17 cellular contexts compared by ENCODE assay signal in genomic region chr1:232944342-232944741, GRCh38. TPM values are rescaled to one million over a fixed set of nuclear protein-coding genes. Genes with fewer than 3 reads are reported as not detected.
DNase-seq lines count a peak whose midpoint lies in the region; ATAC-seq and TF ChIP-seq lines count a peak whose summit lies in the region.
"Had no signal": no experiment of that assay in that cellular context is flagged by ENCODE, and none has a peak within 500 bp of the region (broad histone marks: within the 10 kb centered on the region; RNA-seq: fewer than 3 reads in every experiment).

No MANE protein-coding gene starts in this region.

- H3K27ac Mint-ChIP-seq in activated naive CD8-positive, alpha-beta T cell treated with anti-CD3 and anti-CD28 coated beads, Interleukin-2, amount 50 U/mL, for 24 hours = peak overlapping the region; percentile 94
- H3K27ac Mint-ChIP-seq in HFFc6 = no peak overlapping the region
- H3K27ac Mint-ChIP-seq: dendritic cell treated with granulocyte-macrophage colony-stimulating factor and Interleukin-4, amounts not matched to agents 40 ng/mL and 50 ng/mL, for 4 days had no signal

- peak overlapping the region; percentile 6 for H3K4me2 ChIP-seq in Loucy (ENCODE audit: low read depth, low read length, poor library complexity, severe bottlenecking)
- H3K4me2 ChIP-seq: KMS-11 had no signal

- H3K79me2 ChIP-seq in Loucy (ENCODE audit: insufficient read depth, low read length) = peaks cover 2% of the 10 kb centered on the region

- no peaks in the 10 kb centered on the region for H3K9me2 ChIP-seq in Loucy (replicated peaks; ENCODE audit: low read depth, low read length)

- H3K9me3 Mint-ChIP-seq in activated naive CD8-positive, alpha-beta T cell treated with anti-CD3 and anti-CD28 coated beads, Interleukin-2, amount 50 U/mL, for 24 hours = no peaks in the 10 kb centered on the region
- H3K9me3 Mint-ChIP-seq in HFFc6 = peaks cover 3% of the 10 kb centered on the region; the same call in 1 of the 2 replicates
- H3K9me3 Mint-ChIP-seq: brain had no signal

- no peaks in the 10 kb centered on the region for H3K36me3 ChIP-seq in Loucy (ENCODE audit: insufficient read depth, low read length)

- no peaks in the 10 kb centered on the region for H3K36me3 Mint-ChIP-seq in activated naive CD8-positive, alpha-beta T cell treated with anti-CD3 and anti-CD28 coated beads, Interleukin-2, amount 50 U/mL, for 24 hours (ENCODE audit: low read depth)
- H3K36me3 Mint-ChIP-seq in HFFc6 (ENCODE audit: low read depth) = no peaks in the 10 kb centered on the region
- H3K36me3 Mint-ChIP-seq: brain had no signal

- no peaks in the 10 kb centered on the region for H3K27me3 ChIP-seq in Loucy (ENCODE audit: insufficient read depth, low read length, poor library complexity, severe bottlenecking)
- H3K27me3 ChIP-seq: testis had no signal

- H3K9ac ChIP-seq in Loucy (ENCODE audit: low read depth, low read length, poor library complexity, severe bottlenecking) = no peak overlapping the region
- H3K9ac ChIP-seq: KMS-11 had no signal

- peaks cover 43% of the 10 kb centered on the region for H3K4me1 Mint-ChIP-seq in activated naive CD8-positive, alpha-beta T cell treated with anti-CD3 and anti-CD28 coated beads, Interleukin-2, amount 50 U/mL, for 24 hours
- peaks cover 4% of the 10 kb centered on the region for H3K4me1 Mint-ChIP-seq in HFFc6 (ENCODE audit: low read depth)

- no peaks in the 10 kb centered on the region for H4K20me1 ChIP-seq in Loucy (ENCODE audit: insufficient read depth, low read length, poor library complexity, severe bottlenecking)

- peak overlapping the region; percentile 44 for H3K4me3 Mint-ChIP-seq in activated naive CD8-positive, alpha-beta T cell treated with anti-CD3 and anti-CD28 coated beads, Interleukin-2, amount 50 U/mL, for 24 hours
- H3K4me3 Mint-ChIP-seq in HFFc6 = no peak overlapping the region
- H3K4me3 Mint-ChIP-seq: brain; dendritic cell treated with granulocyte-macrophage colony-stimulating factor and Interleukin-4, amounts not matched to agents 40 ng/mL and 50 ng/mL, for 4 days had no signal

- ATAC-seq in activated naive CD8-positive, alpha-beta T cell treated with anti-CD3 and anti-CD28 coated beads, Interleukin-2, amount 50 U/mL, for 24 hours = peak; percentile 53
- ATAC-seq: sciatic nerve had no signal

- TF ChIP-seq CTCF in Loucy (conservative IDR thresholded peaks at IDR 0.05; ENCODE audit: low read length) (no peak), HFFc6 (IDR thresholded peaks at IDR 0.05) (no peak)

- no peak overlapping the region for H2AFZ ChIP-seq in Loucy (ENCODE audit: low read length)

- H3K4me3 ChIP-seq in Loucy (ENCODE audit: low read length, poor library complexity, severe bottlenecking) = no peak overlapping the region
- H3K4me3 ChIP-seq: testis had no signal

- no peaks in the 10 kb centered on the region for H3K9me3 ChIP-seq in Loucy (ENCODE audit: insufficient read depth, low read depth, low read length)
- H3K9me3 ChIP-seq: testis had no signal

- peak; percentile 9 for DNase-seq in stimulated activated CD4-positive, alpha-beta T cell treated with anti-CD3 and anti-CD28 coated beads, Interleukin-15, amount 100 ng/mL, for 24 hours
- DNase-seq in stimulated activated CD4-positive, alpha-beta T cell treated with anti-CD3 and anti-CD28 coated beads, Interleukin-12 subunit alpha, Interleukin-12 subunit beta, amount 100 ng/mL, for 4 hours = no peak
- DNase-seq in activated naive CD8-positive, alpha-beta T cell treated with anti-CD3 and anti-CD28 coated beads, Interleukin-2, amount 50 U/mL, for 24 hours = peak; percentile 24
- no peak for DNase-seq in HFFc6
- no peak for DNase-seq in SK-N-DZ (ENCODE audit: low spot score)
- no peak for DNase-seq in hippocampal formation (lab: John Stamatoyannopoulos, UW)
- DNase-seq: activated gamma-delta T cell treated with Interleukin-2 at 50 U/mL for 16 hours, DMS79 treated with DMSO at 0.1 percent for 48 hours, NCI-H1436 treated with DMSO at 0.1 percent for 48 hours, NCI-H345, SIG-M5, testis had no signal

- H3F3A ChIP-seq in Loucy (ENCODE audit: low read depth) = no peaks in the 10 kb centered on the region

- H3K27me3 Mint-ChIP-seq in activated naive CD8-positive, alpha-beta T cell treated with anti-CD3 and anti-CD28 coated beads, Interleukin-2, amount 50 U/mL, for 24 hours = no peaks in the 10 kb centered on the region
- H3K27me3 Mint-ChIP-seq in HFFc6 (ENCODE audit: insufficient read depth) = peaks cover 3% of the 10 kb centered on the region; the same call in 1 of the 2 replicates
- H3K27me3 Mint-ChIP-seq: dendritic cell treated with granulocyte-macrophage colony-stimulating factor and Interleukin-4, amounts not matched to agents 40 ng/mL and 50 ng/mL, for 4 days had no signal

- peaks cover 24% of the 10 kb centered on the region for H3K4me1 ChIP-seq in Loucy (ENCODE audit: insufficient read depth, low read length, poor library complexity, severe bottlenecking)
- H3K4me1 ChIP-seq: testis had no signal

RNA-seq across cellular contexts. Expression of gene NTPCR, which starts 6.1 kb away (rescaled TPM):
- 10 to 100 TPM; 25.5 to 31.8 (median 28.2) TPM for total RNA-seq in HFFc6 (2021; fragmentation: NEBNext Ultra II Directional; extraction: Animal tissue kit (Norgen Biotek cat#: 25700))
- polyA plus RNA-seq in SK-N-DZ (2014; cell fraction: cytosol; rRNA removed) = 54.2 and 68.1 TPM in 2 replicates
- 34.2 and 38.7 TPM in 2 replicates for polyA plus RNA-seq in SK-N-DZ (2014; cell fraction: nucleus; rRNA removed)

Comparison
In these comparisons a context has a peak if more than half of its experiments do, and no peak if none do; other contexts are left out.
1. DNase-seq: peak in stimulated activated CD4-positive, alpha-beta T cell treated with anti-CD3 and anti-CD28 coated beads, Interleukin-15, amount 100 ng/mL, for 24 hours (single experiment) and activated naive CD8-positive, alpha-beta T cell treated with anti-CD3 and anti-CD28 coated beads, Interleukin-2, amount 50 U/mL, for 24 hours (single experiment); none in stimulated activated CD4-positive, alpha-beta T cell treated with anti-CD3 and anti-CD28 coated beads, Interleukin-12 subunit alpha, Interleukin-12 subunit beta, amount 100 ng/mL, for 4 hours (single experiment), HFFc6 (single experiment), SK-N-DZ (single experiment) and hippocampal formation (0 of 2).